2 cellular contexts compared by ENCODE assay signal in the genomic region with DNA sequence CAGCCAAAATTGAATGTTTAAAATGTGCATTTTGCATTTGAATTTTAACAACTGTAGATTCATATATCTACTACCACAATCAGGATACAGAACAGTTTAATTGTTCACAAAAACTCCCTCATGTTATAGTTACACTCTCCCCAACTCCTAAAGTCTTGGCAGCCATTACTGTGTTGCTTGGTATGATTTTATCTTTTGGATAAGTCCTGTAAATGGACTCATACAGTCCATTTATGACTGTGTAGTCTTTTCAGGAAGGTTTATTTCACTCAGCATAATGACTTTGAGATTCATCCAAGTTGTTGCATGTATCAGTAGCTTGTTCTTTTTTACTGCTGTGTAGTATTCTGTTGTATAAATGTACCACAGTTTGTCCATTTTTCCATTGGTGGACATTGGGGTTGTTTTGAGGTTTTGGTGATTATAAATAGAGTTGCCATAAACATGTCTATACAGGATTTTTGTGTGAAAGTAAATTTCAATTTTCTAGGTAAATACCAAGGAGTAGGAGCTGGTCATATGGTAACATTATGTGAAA.
TF ChIP-seq lines count a peak whose summit lies in the region.

No MANE protein-coding gene starts in this region.

TF ChIP-seq in HEK293, 187 proteins besides CTCF, POLR2A, EP300 and RAD21:
- TF ChIP-seq MYNN (tag by site-specific recombination; IDR thresholded peaks at IDR 0.05; ENCODE audit: borderline replicate concordance): no peak
- peak; percentile 93 for TF ChIP-seq ZNF146 (tag by site-specific recombination; IDR thresholded peaks at IDR 0.05)
- TF ChIP-seq, protein P1, sequence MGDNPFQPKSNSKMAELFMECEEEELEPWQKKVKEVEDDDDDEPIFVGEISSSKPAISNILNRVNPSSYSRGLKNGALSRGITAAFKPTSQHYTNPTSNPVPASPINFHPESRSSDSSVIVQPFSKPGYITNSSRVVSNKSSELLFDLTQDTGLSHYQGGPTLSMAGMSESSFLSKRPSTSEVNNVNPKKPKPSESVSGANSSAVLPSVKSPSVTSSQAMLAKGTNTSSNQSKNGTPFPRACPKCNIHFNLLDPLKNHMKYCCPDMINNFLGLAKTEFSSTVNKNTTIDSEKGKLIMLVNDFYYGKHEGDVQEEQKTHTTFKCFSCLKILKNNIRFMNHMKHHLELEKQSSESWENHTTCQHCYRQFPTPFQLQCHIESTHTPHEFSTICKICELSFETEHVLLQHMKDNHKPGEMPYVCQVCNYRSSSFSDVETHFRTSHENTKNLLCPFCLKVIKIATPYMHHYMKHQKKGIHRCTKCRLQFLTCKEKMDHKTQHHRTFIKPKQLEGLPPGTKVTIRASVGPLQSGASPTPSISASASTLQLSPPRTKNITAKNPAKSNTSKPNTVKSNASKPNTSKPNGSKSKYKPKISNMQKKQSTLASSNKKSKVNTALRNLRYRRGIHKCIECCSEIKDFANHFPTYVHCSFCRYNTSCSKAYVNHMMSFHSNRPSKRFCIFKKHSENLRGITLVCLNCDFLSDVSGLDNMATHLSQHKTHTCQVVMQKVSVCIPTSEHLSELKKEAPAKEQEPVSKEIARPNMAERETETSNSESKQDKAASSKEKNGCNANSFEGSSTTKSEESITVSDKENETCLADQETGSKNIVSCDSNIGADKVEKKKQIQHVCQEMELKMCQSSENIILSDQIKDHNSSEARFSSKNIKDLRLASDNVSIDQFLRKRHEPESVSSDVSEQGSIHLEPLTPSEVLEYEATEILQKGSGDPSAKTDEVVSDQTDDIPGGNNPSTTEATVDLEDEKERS (tag by site-specific recombination; IDR thresholded peaks at IDR 0.05): peak; percentile 72
- TF ChIP-seq, protein P2, sequence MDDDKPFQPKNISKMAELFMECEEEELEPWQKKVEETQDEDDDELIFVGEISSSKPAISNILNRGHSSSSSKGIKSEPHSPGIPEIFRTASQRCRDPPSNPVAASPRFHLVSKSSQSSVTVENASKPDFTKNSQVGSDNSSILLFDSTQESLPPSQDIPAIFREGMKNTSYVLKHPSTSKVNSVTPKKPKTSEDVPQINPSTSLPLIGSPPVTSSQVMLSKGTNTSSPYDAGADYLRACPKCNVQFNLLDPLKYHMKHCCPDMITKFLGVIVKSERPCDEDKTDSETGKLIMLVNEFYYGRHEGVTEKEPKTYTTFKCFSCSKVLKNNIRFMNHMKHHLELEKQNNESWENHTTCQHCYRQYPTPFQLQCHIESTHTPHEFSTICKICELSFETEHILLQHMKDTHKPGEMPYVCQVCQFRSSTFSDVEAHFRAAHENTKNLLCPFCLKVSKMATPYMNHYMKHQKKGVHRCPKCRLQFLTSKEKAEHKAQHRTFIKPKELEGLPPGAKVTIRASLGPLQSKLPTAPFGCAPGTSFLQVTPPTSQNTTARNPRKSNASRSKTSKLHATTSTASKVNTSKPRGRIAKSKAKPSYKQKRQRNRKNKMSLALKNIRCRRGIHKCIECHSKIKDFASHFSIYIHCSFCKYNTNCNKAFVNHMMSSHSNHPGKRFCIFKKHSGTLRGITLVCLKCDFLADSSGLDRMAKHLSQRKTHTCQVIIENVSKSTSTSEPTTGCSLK (tag by site-specific recombination; IDR thresholded peaks at IDR 0.05): no peak
- no peak for TF ChIP-seq BCL11A (tag by site-specific recombination; IDR thresholded peaks at IDR 0.05; ENCODE audit: low read depth)
- TF ChIP-seq, protein P3, sequence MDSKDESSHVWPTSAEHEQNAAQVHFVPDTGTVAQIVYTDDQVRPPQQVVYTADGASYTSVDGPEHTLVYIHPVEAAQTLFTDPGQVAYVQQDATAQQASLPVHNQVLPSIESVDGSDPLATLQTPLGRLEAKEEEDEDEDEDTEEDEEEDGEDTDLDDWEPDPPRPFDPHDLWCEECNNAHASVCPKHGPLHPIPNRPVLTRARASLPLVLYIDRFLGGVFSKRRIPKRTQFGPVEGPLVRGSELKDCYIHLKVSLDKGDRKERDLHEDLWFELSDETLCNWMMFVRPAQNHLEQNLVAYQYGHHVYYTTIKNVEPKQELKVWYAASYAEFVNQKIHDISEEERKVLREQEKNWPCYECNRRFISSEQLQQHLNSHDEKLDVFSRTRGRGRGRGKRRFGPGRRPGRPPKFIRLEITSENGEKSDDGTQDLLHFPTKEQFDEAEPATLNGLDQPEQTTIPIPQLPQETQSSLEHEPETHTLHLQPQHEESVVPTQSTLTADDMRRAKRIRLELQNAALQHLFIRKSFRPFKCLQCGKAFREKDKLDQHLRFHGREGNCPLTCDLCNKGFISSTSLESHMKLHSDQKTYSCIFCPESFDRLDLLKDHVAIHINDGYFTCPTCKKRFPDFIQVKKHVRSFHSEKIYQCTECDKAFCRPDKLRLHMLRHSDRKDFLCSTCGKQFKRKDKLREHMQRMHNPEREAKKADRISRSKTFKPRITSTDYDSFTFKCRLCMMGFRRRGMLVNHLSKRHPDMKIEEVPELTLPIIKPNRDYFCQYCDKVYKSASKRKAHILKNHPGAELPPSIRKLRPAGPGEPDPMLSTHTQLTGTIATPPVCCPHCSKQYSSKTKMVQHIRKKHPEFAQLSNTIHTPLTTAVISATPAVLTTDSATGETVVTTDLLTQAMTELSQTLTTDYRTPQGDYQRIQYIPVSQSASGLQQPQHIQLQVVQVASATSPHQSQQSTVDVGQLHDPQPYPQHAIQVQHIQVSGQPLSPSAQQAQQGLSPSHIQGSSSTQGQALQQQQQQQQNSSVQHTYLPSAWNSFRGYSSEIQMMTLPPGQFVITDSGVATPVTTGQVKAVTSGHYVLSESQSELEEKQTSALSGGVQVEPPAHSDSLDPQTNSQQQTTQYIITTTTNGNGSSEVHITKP (tag by site-specific recombination; IDR thresholded peaks at IDR 0.05): no peak
- TF ChIP-seq ZBTB48 (tag by site-specific recombination; IDR thresholded peaks at IDR 0.05): no peak
- TF ChIP-seq, protein P4, sequence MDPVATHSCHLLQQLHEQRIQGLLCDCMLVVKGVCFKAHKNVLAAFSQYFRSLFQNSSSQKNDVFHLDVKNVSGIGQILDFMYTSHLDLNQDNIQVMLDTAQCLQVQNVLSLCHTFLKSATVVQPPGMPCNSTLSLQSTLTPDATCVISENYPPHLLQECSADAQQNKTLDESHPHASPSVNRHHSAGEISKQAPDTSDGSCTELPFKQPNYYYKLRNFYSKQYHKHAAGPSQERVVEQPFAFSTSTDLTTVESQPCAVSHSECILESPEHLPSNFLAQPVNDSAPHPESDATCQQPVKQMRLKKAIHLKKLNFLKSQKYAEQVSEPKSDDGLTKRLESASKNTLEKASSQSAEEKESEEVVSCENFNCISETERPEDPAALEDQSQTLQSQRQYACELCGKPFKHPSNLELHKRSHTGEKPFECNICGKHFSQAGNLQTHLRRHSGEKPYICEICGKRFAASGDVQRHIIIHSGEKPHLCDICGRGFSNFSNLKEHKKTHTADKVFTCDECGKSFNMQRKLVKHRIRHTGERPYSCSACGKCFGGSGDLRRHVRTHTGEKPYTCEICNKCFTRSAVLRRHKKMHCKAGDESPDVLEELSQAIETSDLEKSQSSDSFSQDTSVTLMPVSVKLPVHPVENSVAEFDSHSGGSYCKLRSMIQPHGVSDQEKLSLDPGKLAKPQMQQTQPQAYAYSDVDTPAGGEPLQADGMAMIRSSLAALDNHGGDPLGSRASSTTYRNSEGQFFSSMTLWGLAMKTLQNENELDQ (tag by site-specific recombination; IDR thresholded peaks at IDR 0.05; ENCODE audit: low read depth): no peak
- no peak for TF ChIP-seq ZSCAN30 (tag by site-specific recombination; IDR thresholded peaks at IDR 0.05)
TF ChIP-seq in HEK293: peak in this region for 2.

TF ChIP-seq in K562, 482 proteins besides CTCF, POLR2A, EP300 and RAD21:
- TF ChIP-seq NR3C1 (CRISPR knock-in tag; IDR thresholded peaks at IDR 0.05) (no peak), SMC3 (conservative IDR thresholded peaks at IDR 0.05; ENCODE audit: insufficient read depth, low read depth, low read length) (no peak), ZNF146 (CRISPR knock-in tag; IDR thresholded peaks at IDR 0.05; ENCODE audit: unreplicated experiment) (peak; percentile 49), SIN3B (IDR thresholded peaks at IDR 0.05; ENCODE audit: low read depth) (no peak), DDX20 (tag; IDR thresholded peaks at IDR 0.05; ENCODE audit: low read depth) (no peak), ZC3H4 (CRISPR knock-in tag; IDR thresholded peaks at IDR 0.05; ENCODE audit: borderline replicate concordance) (no peak)
